ENCODE assay signal across 1 cellular context in the genomic region with DNA sequence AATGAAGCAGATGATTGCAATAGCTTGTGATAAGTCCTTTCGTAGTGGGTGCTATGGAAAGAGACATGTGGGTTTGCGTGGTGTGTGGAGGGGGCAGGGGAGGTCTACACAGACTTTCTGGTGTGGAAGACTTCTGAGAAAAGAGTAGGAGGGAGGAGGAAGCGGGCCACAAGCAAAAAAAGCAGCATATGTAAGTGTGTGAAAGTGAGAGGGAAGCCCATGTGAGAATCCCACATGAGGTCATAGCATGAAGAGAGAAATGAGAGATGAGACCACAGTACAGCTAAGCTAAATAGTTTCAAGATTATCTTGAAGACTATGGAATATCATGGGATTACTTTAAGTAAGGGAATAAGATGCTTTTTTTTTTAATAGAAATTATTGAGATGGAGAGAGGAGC.
TF ChIP-seq lines count a peak whose summit lies in the region.

No MANE protein-coding gene starts in this region.

TF ChIP-seq in GM12878, 131 proteins besides CTCF, POLR2A, EP300 and RAD21 (continued from another document):
- peak; percentile 64 to 67 for TF ChIP-seq IKZF2 (IDR thresholded peaks at IDR 0.05)
- peak; percentile 82 for TF ChIP-seq RUNX3 (IDR thresholded peaks at IDR 0.05; ENCODE audit: low read length)
- TF ChIP-seq ZBTB4 (CRISPR knock-in tag; IDR thresholded peaks at IDR 0.05): no peak
- TF ChIP-seq NBN (IDR thresholded peaks at IDR 0.05): 0 out of 2 replicates have a peak, but pooled peaks have one; percentile 46
- TF ChIP-seq MTA3 (IDR thresholded peaks at IDR 0.05; ENCODE audit: borderline replicate concordance, low read length): no peak
- TF ChIP-seq ZBED1 (IDR thresholded peaks at IDR 0.05; ENCODE audit: borderline replicate concordance): no peak
- TF ChIP-seq CREM (IDR thresholded peaks at IDR 0.05; ENCODE audit: low read depth): peak; percentile 9; the same call in 1 of the 2 replicates
- no peak for TF ChIP-seq PBX3 (IDR thresholded peaks at IDR 0.05; ENCODE audit: insufficient replicate concordance, low read depth, low read length)
- peak; percentile 59 for TF ChIP-seq MEF2B (IDR thresholded peaks at IDR 0.05; ENCODE audit: partially characterized antibody, poor library complexity, severe bottlenecking)
- TF ChIP-seq NR2C1 (IDR thresholded peaks at IDR 0.05): no peak
- TF ChIP-seq TARDBP (IDR thresholded peaks at IDR 0.05; ENCODE audit: borderline replicate concordance): no peak
- TF ChIP-seq TCF12 (IDR thresholded peaks at IDR 0.05; ENCODE audit: low read depth, low read length): peak; percentile 42; the same call in 1 of the 2 replicates
- peak; percentile 19; a peak in 1 of 4 replicates for TF ChIP-seq BHLHE40 (IDR thresholded peaks at IDR 0.05; ENCODE audit: borderline replicate concordance in 1 of 2, low read depth in 2 of 2, low read length in 1 of 2)
- no peak for TF ChIP-seq E4F1 (IDR thresholded peaks at IDR 0.05; ENCODE audit: borderline replicate concordance, partially characterized antibody)
- peak; percentile 59; the same call in 1 of the 2 replicates for TF ChIP-seq TBL1XR1 (IDR thresholded peaks at IDR 0.05; ENCODE audit: low read depth, low read length)
- TF ChIP-seq SREBF1 (IDR thresholded peaks at IDR 0.05; ENCODE audit: low read length): no peak
- TF ChIP-seq, protein P1, sequence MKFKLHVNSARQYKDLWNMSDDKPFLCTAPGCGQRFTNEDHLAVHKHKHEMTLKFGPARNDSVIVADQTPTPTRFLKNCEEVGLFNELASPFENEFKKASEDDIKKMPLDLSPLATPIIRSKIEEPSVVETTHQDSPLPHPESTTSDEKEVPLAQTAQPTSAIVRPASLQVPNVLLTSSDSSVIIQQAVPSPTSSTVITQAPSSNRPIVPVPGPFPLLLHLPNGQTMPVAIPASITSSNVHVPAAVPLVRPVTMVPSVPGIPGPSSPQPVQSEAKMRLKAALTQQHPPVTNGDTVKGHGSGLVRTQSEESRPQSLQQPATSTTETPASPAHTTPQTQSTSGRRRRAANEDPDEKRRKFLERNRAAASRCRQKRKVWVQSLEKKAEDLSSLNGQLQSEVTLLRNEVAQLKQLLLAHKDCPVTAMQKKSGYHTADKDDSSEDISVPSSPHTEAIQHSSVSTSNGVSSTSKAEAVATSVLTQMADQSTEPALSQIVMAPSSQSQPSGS (IDR thresholded peaks at IDR 0.05; ENCODE audit: low read length): peak; percentile 96
- no peak for TF ChIP-seq DPF2 (IDR thresholded peaks at IDR 0.05)
- no peak for TF ChIP-seq SIX5 (IDR thresholded peaks at IDR 0.05; ENCODE audit: low read depth, low read length, severe bottlenecking)
- TF ChIP-seq CBX3 (IDR thresholded peaks at IDR 0.05; ENCODE audit: borderline replicate concordance, low read depth): no peak
- TF ChIP-seq, protein P2, sequence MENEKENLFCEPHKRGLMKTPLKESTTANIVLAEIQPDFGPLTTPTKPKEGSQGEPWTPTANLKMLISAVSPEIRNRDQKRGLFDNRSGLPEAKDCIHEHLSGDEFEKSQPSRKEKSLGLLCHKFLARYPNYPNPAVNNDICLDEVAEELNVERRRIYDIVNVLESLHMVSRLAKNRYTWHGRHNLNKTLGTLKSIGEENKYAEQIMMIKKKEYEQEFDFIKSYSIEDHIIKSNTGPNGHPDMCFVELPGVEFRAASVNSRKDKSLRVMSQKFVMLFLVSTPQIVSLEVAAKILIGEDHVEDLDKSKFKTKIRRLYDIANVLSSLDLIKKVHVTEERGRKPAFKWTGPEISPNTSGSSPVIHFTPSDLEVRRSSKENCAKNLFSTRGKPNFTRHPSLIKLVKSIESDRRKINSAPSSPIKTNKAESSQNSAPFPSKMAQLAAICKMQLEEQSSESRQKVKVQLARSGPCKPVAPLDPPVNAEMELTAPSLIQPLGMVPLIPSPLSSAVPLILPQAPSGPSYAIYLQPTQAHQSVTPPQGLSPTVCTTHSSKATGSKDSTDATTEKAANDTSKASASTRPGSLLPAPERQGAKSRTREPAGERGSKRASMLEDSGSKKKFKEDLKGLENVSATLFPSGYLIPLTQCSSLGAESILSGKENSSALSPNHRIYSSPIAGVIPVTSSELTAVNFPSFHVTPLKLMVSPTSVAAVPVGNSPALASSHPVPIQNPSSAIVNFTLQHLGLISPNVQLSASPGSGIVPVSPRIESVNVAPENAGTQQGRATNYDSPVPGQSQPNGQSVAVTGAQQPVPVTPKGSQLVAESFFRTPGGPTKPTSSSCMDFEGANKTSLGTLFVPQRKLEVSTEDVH (IDR thresholded peaks at IDR 0.05; ENCODE audit: low read depth, partially characterized antibody): no peak
- no peak for TF ChIP-seq ZSCAN29 (IDR thresholded peaks at IDR 0.05)
- TF ChIP-seq PAX5 (IDR thresholded peaks at IDR 0.05; ENCODE audit: borderline replicate concordance, low read depth, low read length): 0 out of 2 replicates have a peak, but pooled peaks have one; percentile 14
- TF ChIP-seq GATAD2B (conservative IDR thresholded peaks at IDR 0.05; ENCODE audit: low read depth): no peak
- TF ChIP-seq WRNIP1 (IDR thresholded peaks at IDR 0.05; ENCODE audit: borderline replicate concordance, low read depth, low read length): no peak
- peak; percentile 75 for TF ChIP-seq NFIC (IDR thresholded peaks at IDR 0.05; ENCODE audit: low read depth, low read length)
- TF ChIP-seq CBX5 (IDR thresholded peaks at IDR 0.05; ENCODE audit: low read depth): 0 out of 2 replicates have a peak, but pooled peaks have one; percentile 26
- TF ChIP-seq MEF2A (IDR thresholded peaks at IDR 0.05; ENCODE audit: insufficient read depth, low read depth, low read length): peak; percentile 68
- TF ChIP-seq, protein P3, sequence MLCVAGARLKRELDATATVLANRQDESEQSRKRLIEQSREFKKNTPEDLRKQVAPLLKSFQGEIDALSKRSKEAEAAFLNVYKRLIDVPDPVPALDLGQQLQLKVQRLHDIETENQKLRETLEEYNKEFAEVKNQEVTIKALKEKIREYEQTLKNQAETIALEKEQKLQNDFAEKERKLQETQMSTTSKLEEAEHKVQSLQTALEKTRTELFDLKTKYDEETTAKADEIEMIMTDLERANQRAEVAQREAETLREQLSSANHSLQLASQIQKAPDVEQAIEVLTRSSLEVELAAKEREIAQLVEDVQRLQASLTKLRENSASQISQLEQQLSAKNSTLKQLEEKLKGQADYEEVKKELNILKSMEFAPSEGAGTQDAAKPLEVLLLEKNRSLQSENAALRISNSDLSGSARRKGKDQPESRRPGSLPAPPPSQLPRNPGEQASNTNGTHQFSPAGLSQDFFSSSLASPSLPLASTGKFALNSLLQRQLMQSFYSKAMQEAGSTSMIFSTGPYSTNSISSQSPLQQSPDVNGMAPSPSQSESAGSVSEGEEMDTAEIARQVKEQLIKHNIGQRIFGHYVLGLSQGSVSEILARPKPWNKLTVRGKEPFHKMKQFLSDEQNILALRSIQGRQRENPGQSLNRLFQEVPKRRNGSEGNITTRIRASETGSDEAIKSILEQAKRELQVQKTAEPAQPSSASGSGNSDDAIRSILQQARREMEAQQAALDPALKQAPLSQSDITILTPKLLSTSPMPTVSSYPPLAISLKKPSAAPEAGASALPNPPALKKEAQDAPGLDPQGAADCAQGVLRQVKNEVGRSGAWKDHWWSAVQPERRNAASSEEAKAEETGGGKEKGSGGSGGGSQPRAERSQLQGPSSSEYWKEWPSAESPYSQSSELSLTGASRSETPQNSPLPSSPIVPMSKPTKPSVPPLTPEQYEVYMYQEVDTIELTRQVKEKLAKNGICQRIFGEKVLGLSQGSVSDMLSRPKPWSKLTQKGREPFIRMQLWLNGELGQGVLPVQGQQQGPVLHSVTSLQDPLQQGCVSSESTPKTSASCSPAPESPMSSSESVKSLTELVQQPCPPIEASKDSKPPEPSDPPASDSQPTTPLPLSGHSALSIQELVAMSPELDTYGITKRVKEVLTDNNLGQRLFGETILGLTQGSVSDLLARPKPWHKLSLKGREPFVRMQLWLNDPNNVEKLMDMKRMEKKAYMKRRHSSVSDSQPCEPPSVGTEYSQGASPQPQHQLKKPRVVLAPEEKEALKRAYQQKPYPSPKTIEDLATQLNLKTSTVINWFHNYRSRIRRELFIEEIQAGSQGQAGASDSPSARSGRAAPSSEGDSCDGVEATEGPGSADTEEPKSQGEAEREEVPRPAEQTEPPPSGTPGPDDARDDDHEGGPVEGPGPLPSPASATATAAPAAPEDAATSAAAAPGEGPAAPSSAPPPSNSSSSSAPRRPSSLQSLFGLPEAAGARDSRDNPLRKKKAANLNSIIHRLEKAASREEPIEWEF (IDR thresholded peaks at IDR 0.05; ENCODE audit: insufficient replicate concordance, low read depth, low read length): no peak
- TF ChIP-seq IRF4 (IDR thresholded peaks at IDR 0.05; ENCODE audit: low read depth, low read length): peak; percentile 69; the same call in 1 of the 2 replicates
- TF ChIP-seq KDM1A (IDR thresholded peaks at IDR 0.05; ENCODE audit: borderline replicate concordance): no peak
- TF ChIP-seq MTA2 (IDR thresholded peaks at IDR 0.05; ENCODE audit: low read depth): peak; percentile 61
- TF ChIP-seq POLR2AphosphoS2 (IDR thresholded peaks at IDR 0.05; ENCODE audit: low read depth, low read length): no peak
- peak; percentile 30; the same call in 1 of the 3 replicates for TF ChIP-seq POU2F2 (IDR thresholded peaks at IDR 0.05; ENCODE audit: borderline replicate concordance, low read depth, low read length)
TF ChIP-seq in GM12878: peak in this region for 26.
